Comparison of ENCODE assay signal across 24 cellular contexts in genomic region chr5:36383942-36384341, GRCh38.
"Had no signal": no experiment of that assay in that cellular context is flagged by ENCODE, and none has a peak within 500 bp of the region (broad histone marks: within the 10 kb centered on the region; RNA-seq: fewer than 3 reads in every experiment).

No MANE protein-coding gene starts in this region.

- H3K4me3 ChIP-seq: cardiac muscle cell had no signal

- H3K4me1 Mint-ChIP-seq: activated naive CD8-positive, alpha-beta T cell treated with anti-CD3 and anti-CD28 coated beads, Interleukin-2, amount 50 U/mL, for 24 hours had no signal

- H3K27me3 ChIP-seq: brain microvascular endothelial cell, cardiac muscle cell had no signal

- H3K4me3 Mint-ChIP-seq: activated CD4-positive, alpha-beta memory T cell treated with anti-CD3 and anti-CD28 coated beads for 36 hours; activated CD4-positive, alpha-beta T cell treated with anti-CD3 and anti-CD28 coated beads, Interleukin-2, amount 10 ng/mL, durations not matched to agents 7 days and 5 days; activated naive CD8-positive, alpha-beta T cell treated with anti-CD3 and anti-CD28 coated beads, Interleukin-2, amount 50 U/mL, for 24 hours; activated T-cell treated with anti-CD3 and anti-CD28 coated beads, Interleukin-2, amount 50 U/mL, for 4 hours had no signal

- H3K27ac Mint-ChIP-seq: activated CD4-positive, alpha-beta memory T cell treated with anti-CD3 and anti-CD28 coated beads for 36 hours; activated CD4-positive, alpha-beta T cell treated with anti-CD3 and anti-CD28 coated beads, Interleukin-2, amount 10 ng/mL, durations not matched to agents 7 days and 5 days; activated naive CD4-positive, alpha-beta T cell treated with anti-CD3 and anti-CD28 coated beads, Interleukin-2, amount 50 U/mL, for 72 hours; activated naive CD8-positive, alpha-beta T cell treated with anti-CD3 and anti-CD28 coated beads, Interleukin-2, amount 50 U/mL, for 24 hours had no signal

- H3K9me3 Mint-ChIP-seq: activated CD4-positive, alpha-beta memory T cell treated with anti-CD3 and anti-CD28 coated beads for 36 hours; activated CD4-positive, alpha-beta T cell treated with anti-CD3 and anti-CD28 coated beads, Interleukin-2, amount 10 ng/mL, durations not matched to agents 7 days and 5 days; activated naive CD4-positive, alpha-beta T cell treated with anti-CD3 and anti-CD28 coated beads, Interleukin-2, amount 50 U/mL, for 72 hours; activated naive CD8-positive, alpha-beta T cell treated with anti-CD3 and anti-CD28 coated beads, Interleukin-2, amount 50 U/mL, for 24 hours; activated T-cell treated with anti-CD3 and anti-CD28 coated beads, Interleukin-2, amount 50 U/mL, for 4 hours had no signal

- H3K27me3 Mint-ChIP-seq: activated CD4-positive, alpha-beta T cell treated with anti-CD3 and anti-CD28 coated beads, Interleukin-2, amount 10 ng/mL, durations not matched to agents 7 days and 5 days had no signal

- ATAC-seq: activated naive CD4-positive, alpha-beta T cell treated with anti-CD3 and anti-CD28 coated beads, Interleukin-2, amount 50 U/mL, for 72 hours; activated naive CD8-positive, alpha-beta T cell treated with anti-CD3 and anti-CD28 coated beads, Interleukin-2, amount 50 U/mL, for 24 hours; activated T-cell treated with anti-CD3 and anti-CD28 coated beads, Interleukin-2, amount 50 U/mL, for 4 hours; PC-3 had no signal

- H3K36me3 Mint-ChIP-seq: activated CD4-positive, alpha-beta memory T cell treated with anti-CD3 and anti-CD28 coated beads for 36 hours; activated naive CD4-positive, alpha-beta T cell treated with anti-CD3 and anti-CD28 coated beads, Interleukin-2, amount 50 U/mL, for 72 hours had no signal

- DNase-seq: activated CD4-positive, alpha-beta memory T cell treated with anti-CD3 and anti-CD28 coated beads for 36 hours; activated CD4-positive, alpha-beta T cell treated with anti-CD3 and anti-CD28 coated beads, Interleukin-2, amount 10 ng/mL, durations not matched to agents 7 days and 5 days; activated CD4-positive, CD25-positive, alpha-beta regulatory T cell; activated CD8-positive, alpha-beta memory T cell treated with anti-CD3 and anti-CD28 coated beads for 24 hours; activated effector memory CD4-positive, alpha-beta T cell treated with anti-CD3 and anti-CD28 coated beads, Interleukin-2, amount 50 U/mL, for 16 hours; activated naive CD4-positive, alpha-beta T cell treated with Interleukin-2 at 50 U/mL for 16 hours; activated naive CD8-positive, alpha-beta T cell treated with anti-CD3 and anti-CD28 coated beads, Interleukin-2, amount 50 U/mL, for 24 hours; activated T-cell treated with anti-CD3 and anti-CD28 coated beads, Interleukin-2, amount 50 U/mL, for 4 hours; amniotic stem cell; brain microvascular endothelial cell; NCI-H1092 treated with DMSO at 0.1 percent for 48 hours; NCI-H1417 treated with DMSO at 0.1 percent for 48 hours; NCI-H1694; NCI-H2029; NCI-H2107; NCI-H2171 treated with DMSO at 0.1 percent for 48 hours; NCI-H345; NCI-H510A; NCI-H526 treated with DMSO at 0.1 percent for 48 hours; PC-3; SIG-M5 had no signal

- H3K27ac ChIP-seq: brain microvascular endothelial cell, cardiac muscle cell, VCaP had no signal

- H3K36me3 ChIP-seq: brain microvascular endothelial cell, cardiac muscle cell had no signal
